16 cellular contexts compared by ENCODE assay signal in genomic region chr14:104830781-104831180, GRCh38. TPM values are rescaled to one million over a fixed set of nuclear protein-coding genes. Genes with fewer than 3 reads are reported as not detected.
A peak's percentile ranks its signal among the peaks of the same experiment; 100 is the strongest.
DNase-seq lines count a peak whose midpoint lies in the region; ATAC-seq, FAIRE-seq and TF ChIP-seq lines count a peak whose summit lies in the region.
"Had no signal": no experiment of that assay in that cellular context is flagged by ENCODE, and none has a peak within 500 bp of the region (broad histone marks: within the 10 kb centered on the region; RNA-seq: fewer than 3 reads in every experiment).

No MANE protein-coding gene starts in this region.

- H3K9me3 Mint-ChIP-seq in endodermal cell, result peaks cover 2% of the 10 kb centered on the region
- H3K9me3 Mint-ChIP-seq: CD8-positive, alpha-beta T cell had no signal

- H3K4me2 ChIP-seq in HepG2 (ENCODE audit: low read depth, low read length), result no peak overlapping the region
- H3K4me2 ChIP-seq: GM23338 had no signal

- H3K36me3 ChIP-seq in HepG2 (replicated peaks in 1 of 2; ENCODE audit: control insufficient read depth in 1 of 2, insufficient read depth in 2 of 2, low read length in 2 of 2) (no peaks in the 10 kb centered on the region), right lobe of liver (no peaks in the 10 kb centered on the region), endodermal cell (ENCODE audit: control insufficient read depth, insufficient read depth, low read length) (no peaks in the 10 kb centered on the region), upper lobe of right lung (no peaks in the 10 kb centered on the region)
- H3K36me3 ChIP-seq: HAP-1 had no signal

- H4K20me1 ChIP-seq in HepG2 (ENCODE audit: insufficient read depth, low read length), result no peaks in the 10 kb centered on the region

- no peak for TF ChIP-seq CTCF in HepG2 (CRISPR knock-in tag; IDR thresholded peaks at IDR 0.05)
- TF ChIP-seq CTCF in right lobe of liver (IDR thresholded peaks at IDR 0.05), result no peak
- no peak for TF ChIP-seq CTCF in endodermal cell (conservative IDR thresholded peaks at IDR 0.05)
- TF ChIP-seq CTCF in upper lobe of right lung (IDR thresholded peaks at IDR 0.05), result no peak

- no peaks in the 10 kb centered on the region for H3K79me2 ChIP-seq in HepG2 (ENCODE audit: insufficient read depth, low read length)

- H2AFZ ChIP-seq in HepG2 (ENCODE audit: low read length), result no peak overlapping the region
- H2AFZ ChIP-seq: GM23338 had no signal

- peak; percentile 23 for DNase-seq in NCI-H146 (lab: John Stamatoyannopoulos, UW)
- no peak for DNase-seq in NCI-H146 treated with DMSO at 0.1 percent for 48 hours (lab: John Stamatoyannopoulos, UW; ENCODE audit: unreplicated experiment)
- DNase-seq in HepG2 (ENCODE audit: low spot score), result no peak
- no peak for DNase-seq in right lobe of liver
- DNase-seq in endodermal cell, result peak; percentile 33
- DNase-seq in upper lobe of right lung, result peak; percentile 46
- no peak for DNase-seq in COLO829 (ENCODE audit: low spot score)
- DNase-seq: Caco-2; CD8-positive, alpha-beta T cell; GF-D8 had no signal

- H3K27me3 ChIP-seq in HepG2 (ENCODE audit: control insufficient read depth in 1 of 2, insufficient read depth in 2 of 2, low read length in 2 of 2) (no peaks in the 10 kb centered on the region; a peak in 1 of 5 replicates), right lobe of liver (no peaks in the 10 kb centered on the region), endodermal cell (ENCODE audit: control insufficient read depth, insufficient read depth, low read length, poor library complexity, severe bottlenecking) (peaks cover under 1% of the 10 kb centered on the region), upper lobe of right lung (no peaks in the 10 kb centered on the region)

- ATAC-seq in HepG2 (no peak), right lobe of liver (no peak), upper lobe of right lung (no peak), GM19035 (IDR thresholded peaks at IDR 0.05; ENCODE audit: unreplicated experiment) (no peak)
- ATAC-seq: CD8-positive, alpha-beta T cell; GM23338 had no signal

- peaks cover 5% of the 10 kb centered on the region for H3K27me3 Mint-ChIP-seq in endodermal cell (ENCODE audit: insufficient read depth)

- H3K9ac ChIP-seq in HepG2 (ENCODE audit: insufficient read depth, low read depth, low read length) (no peak overlapping the region), endodermal cell (ENCODE audit: extremely low read depth, low read length, poor library complexity, severe bottlenecking) (no peak overlapping the region)

- CTCF ChIA-PET in HepG2 (lab: Yijun Ruan, JAX; ENCODE audit: low intra/inter-chr PET ratio, low total read pairs), result no interaction called here

- H3K27ac Mint-ChIP-seq in endodermal cell, result no peak overlapping the region
- H3K27ac Mint-ChIP-seq: CD14-positive monocyte; CD8-positive, alpha-beta T cell; GM23338 had no signal

- BruUV-seq in HepG2 (replicated peaks; lab: Mats Ljungman, UMichigan), result no TSS peak

- TF ChIP-seq EP300 in HepG2 (IDR thresholded peaks at IDR 0.05; ENCODE audit: low read depth in 2 of 2, low read length in 2 of 2), result no peak
- no peak for TF ChIP-seq EP300 in HepG2 (CRISPR knock-in tag; IDR thresholded peaks at IDR 0.05; ENCODE audit: borderline replicate concordance)

- TF ChIP-seq POLR2A in HepG2 (IDR thresholded peaks at IDR 0.05; ENCODE audit: insufficient read depth in 1 of 2, low read depth in 2 of 2, low read length in 2 of 2) (no peak), right lobe of liver (IDR thresholded peaks at IDR 0.05) (no peak)

- H3K4me1 ChIP-seq in HepG2 (ENCODE audit: insufficient read depth, low read length) (peaks cover 16% of the 10 kb centered on the region), right lobe of liver (peaks cover 0 to 11% (median 4%) of the 10 kb centered on the region in 4 donors), endodermal cell (ENCODE audit: control insufficient read depth, insufficient read depth, low read length) (no peaks in the 10 kb centered on the region), upper lobe of right lung (peaks cover 13% of the 10 kb centered on the region)

- intact Hi-C loops in HepG2 (cut with micrococcal nuclease; ENCODE audit: unreplicated experiment) (no loop called here), right lobe of liver (cut with DNase I) (loop anchor here in 1 of 2 donors (5.0 kb wide), 1 partner anchor 37 kb away; the partner anchor contains the start of gene CEP170B), upper lobe of right lung (cut with DNase I) (no loop called here)

- H3K9me3 ChIP-seq in HepG2 (ENCODE audit: low read length), result no peaks in the 10 kb centered on the region
- no peaks in the 10 kb centered on the region for H3K9me3 ChIP-seq in right lobe of liver
- no peaks in the 10 kb centered on the region for H3K9me3 ChIP-seq in endodermal cell (ENCODE audit: control insufficient read depth, low read length)
- no peaks in the 10 kb centered on the region for H3K9me3 ChIP-seq in upper lobe of right lung
- H3K9me3 ChIP-seq: Caco-2, HAP-1 had no signal

- H3K36me3 Mint-ChIP-seq in endodermal cell (ENCODE audit: low read depth), result no peaks in the 10 kb centered on the region
- H3K36me3 Mint-ChIP-seq: CD14-positive monocyte; CD8-positive, alpha-beta T cell had no signal

- POLR2A ChIA-PET in HepG2 (lab: Yijun Ruan, JAX), result no interaction called here

- in situ Hi-C loops in HepG2 (cut with HindIII; ENCODE audit: extremely low pct_ligation_motif_present, low pct_unique_long_range_greater_than_20kb), result no loop called here

- no peak for FAIRE-seq in HepG2 (lab: Jason Lieb, UNC)

- no peak overlapping the region for H3K4me3 ChIP-seq in HepG2 (replicated peaks in 1 of 3; ENCODE audit: insufficient read depth in 1 of 3, low read depth in 2 of 3, low read length in 3 of 3)
- no peak overlapping the region for H3K4me3 ChIP-seq in right lobe of liver
- H3K4me3 ChIP-seq in endodermal cell (ENCODE audit: low read length), result no peak overlapping the region
- H3K4me3 ChIP-seq in upper lobe of right lung, result no peak overlapping the region
- H3K4me3 ChIP-seq: GM23338, HAP-1 had no signal

- H3K27ac ChIP-seq in HepG2 (ENCODE audit: extremely low read length, insufficient read depth, low read length) (no peak overlapping the region), right lobe of liver (no peak overlapping the region), endodermal cell (ENCODE audit: low read depth, low read length) (no peak overlapping the region), upper lobe of right lung (no peak overlapping the region)
- H3K27ac ChIP-seq: 22Rv1, HL-60 had no signal

- H3K4me1 Mint-ChIP-seq in endodermal cell, result peaks cover 4% of the 10 kb centered on the region

- no peak overlapping the region for H3K4me3 Mint-ChIP-seq in endodermal cell
- H3K4me3 Mint-ChIP-seq: CD14-positive monocyte; CD8-positive, alpha-beta T cell; GM23338 had no signal

- 26% methylated on average over 4 of the region's 9 CpGs for WGBS in HepG2 (ENCODE audit: low lambda C conversion rate)
- WGBS in right lobe of liver (ENCODE audit: insufficient coverage, low coverage, low lambda C conversion rate, missing lambda C conversion rate), result 77% methylated on average over 4 of the region's 9 CpGs
- WGBS in endodermal cell (ENCODE audit: insufficient coverage in 1 of 2, insufficient read length in 1 of 2), 2 experiments, result 71 to 87% methylated on average over 6 to 9 of the region's 9 CpGs

- no peak for TF ChIP-seq RAD21 in HepG2 (CRISPR knock-in tag; IDR thresholded peaks at IDR 0.05)

RNA-seq across cellular contexts. Expression of gene ZBTB42, which starts 29.9 kb away (rescaled TPM):
- total RNA-seq in HepG2 (2016; rRNA removed; fragmentation: Illumina TruSeq; extraction: Trizol), result 3.2 and 4.2 TPM in 2 replicates
- 1.2 and 1.6 TPM in 2 replicates for total RNA-seq in HepG2 (2016; cell fraction: cytosol; rRNA removed; fragmentation: Illumina TruSeq; extraction: Trizol; ENCODE audit: low read depth)
- total RNA-seq in HepG2 (2016; cell fraction: insoluble cytoplasmic fraction; rRNA removed; fragmentation: Illumina TruSeq; extraction: Trizol), result 2.4 and 3.9 TPM in 2 replicates
- 4.3 and 4.4 TPM in 2 replicates for total RNA-seq in HepG2 (2016; cell fraction: membrane; rRNA removed; fragmentation: Illumina TruSeq; extraction: Trizol)
- total RNA-seq in HepG2 (2016; cell fraction: nucleus; rRNA removed; fragmentation: Illumina TruSeq; extraction: Trizol), result 3.6 and 4.2 TPM in 2 replicates
- 2.8 and 4.0 TPM in 2 replicates for polyA plus RNA-seq in HepG2 (2011; rRNA removed)
- 3.7 and 4.3 TPM in 2 replicates for polyA plus RNA-seq in HepG2 (2011; cell fraction: cytosol; rRNA removed)
- 7.2 and 7.5 TPM in 2 replicates for polyA plus RNA-seq in HepG2 (2011; cell fraction: nucleus; rRNA removed)
- polyA plus RNA-seq in HepG2 (2012), result 3.6 and 4.3 TPM in 2 replicates
- polyA plus RNA-seq in HepG2 (2016; cell fraction: cytosol; fragmentation: Illumina TruSeq; extraction: Trizol; ENCODE audit: low read depth), result 1.0 and 1.1 TPM in 2 replicates
- polyA plus RNA-seq in HepG2 (2016; cell fraction: insoluble cytoplasmic fraction; fragmentation: Illumina TruSeq; extraction: Trizol; ENCODE audit: low read depth), result 2.3 and 2.7 TPM in 2 replicates
- 3.4 and 3.5 TPM in 2 replicates for polyA plus RNA-seq in HepG2 (2016; cell fraction: membrane; fragmentation: Illumina TruSeq; extraction: Trizol; ENCODE audit: low read depth)
- polyA plus RNA-seq in HepG2 (2016; cell fraction: nucleus; fragmentation: Illumina TruSeq; extraction: Trizol; ENCODE audit: insufficient read depth, low read depth), result 2.8 and 3.1 TPM in 2 replicates
- 6.6 and 17.0 TPM in 2 replicates for polyA minus RNA-seq in HepG2 (2011; rRNA and poly(A)+ RNA removed; ENCODE audit: low replicate concordance)
- polyA minus RNA-seq in HepG2 (2011; cell fraction: cytosol; rRNA and poly(A)+ RNA removed), result 6.2 and 8.1 TPM in 2 replicates
- 8.2 TPM in 2 replicates for polyA minus RNA-seq in HepG2 (2011; cell fraction: nucleus; rRNA and poly(A)+ RNA removed)
- total RNA-seq in right lobe of liver, result 10 to 100 TPM in 2 of 6 experiments, 1 to 10 TPM in 4; 2.2 to 13.7 (median 3.6) TPM
- 1 to 10 TPM; 7.7 to 8.4 TPM for total RNA-seq in endodermal cell
- 2.4 TPM for polyA plus RNA-seq in endodermal cell (2013, experiment 1 of 2)
- 2.6 TPM for polyA plus RNA-seq in endodermal cell (2013, experiment 2 of 2)
- 12.3 TPM for total RNA-seq in upper lobe of right lung

RNA-seq across cellular contexts. Expression of gene CEP170B, which starts 34.3 kb away (rescaled TPM):
- total RNA-seq in HepG2 (2016; rRNA removed; fragmentation: Illumina TruSeq; extraction: Trizol), result 4.4 and 8.8 TPM in 2 replicates
- 1.9 and 3.8 TPM in 2 replicates for total RNA-seq in HepG2 (2016; cell fraction: cytosol; rRNA removed; fragmentation: Illumina TruSeq; extraction: Trizol; ENCODE audit: low read depth)
- total RNA-seq in HepG2 (2016; cell fraction: insoluble cytoplasmic fraction; rRNA removed; fragmentation: Illumina TruSeq; extraction: Trizol), result 3.5 and 8.9 TPM in 2 replicates
- total RNA-seq in HepG2 (2016; cell fraction: membrane; rRNA removed; fragmentation: Illumina TruSeq; extraction: Trizol), result 2.8 and 3.2 TPM in 2 replicates
- total RNA-seq in HepG2 (2016; cell fraction: nucleus; rRNA removed; fragmentation: Illumina TruSeq; extraction: Trizol), result 7.2 and 8.8 TPM in 2 replicates
- polyA plus RNA-seq in HepG2 (2011; rRNA removed), result 4.3 and 6.2 TPM in 2 replicates
- 3.5 and 4.9 TPM in 2 replicates for polyA plus RNA-seq in HepG2 (2011; cell fraction: cytosol; rRNA removed)
- polyA plus RNA-seq in HepG2 (2011; cell fraction: nucleus; rRNA removed), result 25.2 and 37.7 TPM in 2 replicates
- 7.4 and 10.5 TPM in 2 replicates for polyA plus RNA-seq in HepG2 (2012)
- 0.50 and 0.58 TPM in 2 replicates for polyA plus RNA-seq in HepG2 (2016; cell fraction: cytosol; fragmentation: Illumina TruSeq; extraction: Trizol; ENCODE audit: low read depth)
- polyA plus RNA-seq in HepG2 (2016; cell fraction: insoluble cytoplasmic fraction; fragmentation: Illumina TruSeq; extraction: Trizol; ENCODE audit: low read depth), result 4.9 and 7.1 TPM in 2 replicates
- 1.8 and 2.2 TPM in 2 replicates for polyA plus RNA-seq in HepG2 (2016; cell fraction: membrane; fragmentation: Illumina TruSeq; extraction: Trizol; ENCODE audit: low read depth)
- 43.8 and 50.2 TPM in 2 replicates for polyA plus RNA-seq in HepG2 (2016; cell fraction: nucleus; fragmentation: Illumina TruSeq; extraction: Trizol; ENCODE audit: insufficient read depth, low read depth)
- polyA minus RNA-seq in HepG2 (2011; rRNA and poly(A)+ RNA removed; ENCODE audit: low replicate concordance), result 6.4 and 7.9 TPM in 2 replicates
- 4.6 and 7.0 TPM in 2 replicates for polyA minus RNA-seq in HepG2 (2011; cell fraction: cytosol; rRNA and poly(A)+ RNA removed)
- polyA minus RNA-seq in HepG2 (2011; cell fraction: nucleus; rRNA and poly(A)+ RNA removed), result 4.1 and 5.7 TPM in 2 replicates
- 10 to 100 TPM; 13.2 to 22.4 (median 16.8) TPM for total RNA-seq in right lobe of liver
- 10 to 100 TPM; 38.9 to 43.1 TPM for total RNA-seq in endodermal cell
- 13.9 TPM for polyA plus RNA-seq in endodermal cell (2013, experiment 1 of 2)
- polyA plus RNA-seq in endodermal cell (2013, experiment 2 of 2), result 15.1 TPM
- total RNA-seq in upper lobe of right lung, result 30.3 TPM
- polyA plus RNA-seq: CD14-positive monocyte had no signal

RNA-seq across cellular contexts. Expression of gene AKT1, which starts 35.2 kb away (rescaled TPM):
- total RNA-seq in HepG2 (2016; rRNA removed; fragmentation: Illumina TruSeq; extraction: Trizol) (85.7 and 96.2 TPM in 2 replicates), right lobe of liver (10 to 100 TPM; 66.7 to 92.1 (median 83.9) TPM), endodermal cell (100 to 1,000 TPM; 133 to 152 TPM), upper lobe of right lung (174 TPM)
- total RNA-seq in HepG2 (2016; cell fraction: cytosol; rRNA removed; fragmentation: Illumina TruSeq; extraction: Trizol; ENCODE audit: low read depth), result 66.8 and 84.2 TPM in 2 replicates
- 76.8 and 97.9 TPM in 2 replicates for total RNA-seq in HepG2 (2016; cell fraction: insoluble cytoplasmic fraction; rRNA removed; fragmentation: Illumina TruSeq; extraction: Trizol)
- total RNA-seq in HepG2 (2016; cell fraction: membrane; rRNA removed; fragmentation: Illumina TruSeq; extraction: Trizol), result 171 and 190 TPM in 2 replicates
- total RNA-seq in HepG2 (2016; cell fraction: nucleus; rRNA removed; fragmentation: Illumina TruSeq; extraction: Trizol), result 48.2 and 57.1 TPM in 2 replicates
- 116 and 135 TPM in 2 replicates for polyA plus RNA-seq in HepG2 (2011; rRNA removed)
- 114 and 136 TPM in 2 replicates for polyA plus RNA-seq in HepG2 (2011; cell fraction: cytosol; rRNA removed)
- polyA plus RNA-seq in HepG2 (2011; cell fraction: nucleus; rRNA removed), result 362 and 435 TPM in 2 replicates
- polyA plus RNA-seq in HepG2 (2012), result 58.6 and 80.7 TPM in 2 replicates
- polyA plus RNA-seq in HepG2 (2016; cell fraction: cytosol; fragmentation: Illumina TruSeq; extraction: Trizol; ENCODE audit: low read depth), result 81.6 and 107 TPM in 2 replicates
- polyA plus RNA-seq in HepG2 (2016; cell fraction: insoluble cytoplasmic fraction; fragmentation: Illumina TruSeq; extraction: Trizol; ENCODE audit: low read depth), result 105 and 119 TPM in 2 replicates
- 182 and 194 TPM in 2 replicates for polyA plus RNA-seq in HepG2 (2016; cell fraction: membrane; fragmentation: Illumina TruSeq; extraction: Trizol; ENCODE audit: low read depth)
- polyA plus RNA-seq in HepG2 (2016; cell fraction: nucleus; fragmentation: Illumina TruSeq; extraction: Trizol; ENCODE audit: insufficient read depth, low read depth), result 146 and 159 TPM in 2 replicates
- 159 and 183 TPM in 2 replicates for polyA minus RNA-seq in HepG2 (2011; rRNA and poly(A)+ RNA removed; ENCODE audit: low replicate concordance)
- 76.1 and 78.3 TPM in 2 replicates for polyA minus RNA-seq in HepG2 (2011; cell fraction: cytosol; rRNA and poly(A)+ RNA removed)
- 46.7 and 48.0 TPM in 2 replicates for polyA minus RNA-seq in HepG2 (2011; cell fraction: nucleus; rRNA and poly(A)+ RNA removed)
- 103 TPM for polyA plus RNA-seq in endodermal cell (2013, experiment 1 of 2)
- 95.5 TPM for polyA plus RNA-seq in endodermal cell (2013, experiment 2 of 2)

Comparison
In these comparisons a context has a peak if more than half of its experiments do, and no peak if none do; other contexts are left out.
1. DNase-seq: peak in NCI-H146 (single experiment), endodermal cell (single experiment) and upper lobe of right lung (single experiment); none in NCI-H146 treated with DMSO at 0.1 percent for 48 hours (single experiment), HepG2 (single experiment), right lobe of liver (0 of 3) and COLO829 (single experiment).